Comparison of ENCODE assay signal across 8 cellular contexts in genomic region chr3:33980252-33980651, GRCh38.
DNase-seq lines count a peak whose midpoint lies in the region; ATAC-seq and TF ChIP-seq lines count a peak whose summit lies in the region.

No MANE protein-coding gene starts in this region.

- H3K4me2 ChIP-seq in DOHH2 (ENCODE audit: low read length): no peak overlapping the region
- no peak overlapping the region for H3K4me2 ChIP-seq in mesenchymal stem cell (ENCODE audit: low read length, poor library complexity, severe bottlenecking)

- WGBS in mesenchymal stem cell: 41% methylated on average over 3 of the region's 3 CpGs

- H4K91ac ChIP-seq in mesenchymal stem cell (ENCODE audit: low read length): no peak overlapping the region

- H3K36me3 ChIP-seq in DOHH2 (ENCODE audit: control insufficient read depth, low read length) (no peaks in the 10 kb centered on the region), mesenchymal stem cell (ENCODE audit: control insufficient read depth in 1 of 2, insufficient read depth in 2 of 2, low read depth in 1 of 2, low read length in 2 of 2) (no peaks in the 10 kb centered on the region)

- no peaks in the 10 kb centered on the region for H4K20me1 ChIP-seq in DOHH2 (ENCODE audit: control insufficient read depth, insufficient read depth, low read depth, low read length)

- H4K8ac ChIP-seq in mesenchymal stem cell (ENCODE audit: low read length): no peak overlapping the region

- H3K4ac ChIP-seq in mesenchymal stem cell (ENCODE audit: low read depth in 1 of 2, low read length in 2 of 2): no peak overlapping the region

- H3K4me3 ChIP-seq in DOHH2 (ENCODE audit: low read length) (no peak overlapping the region), astrocyte of the spinal cord (ENCODE audit: low read depth, low read length) (no peak overlapping the region), mesenchymal stem cell (ENCODE audit: insufficient read depth in 1 of 2, low read depth in 1 of 2, low read length in 2 of 2) (no peak overlapping the region)

- no peak overlapping the region for H2AFZ ChIP-seq in mesenchymal stem cell (ENCODE audit: low read depth, low read length)

- H3K79me2 ChIP-seq in DOHH2 (ENCODE audit: control insufficient read depth, low read length): no peaks in the 10 kb centered on the region

- H3K18ac ChIP-seq in mesenchymal stem cell (ENCODE audit: low read depth in 1 of 2, low read length in 2 of 2): no peak overlapping the region

- no peak overlapping the region for H2BK15ac ChIP-seq in mesenchymal stem cell (ENCODE audit: low read depth, poor library complexity, severe bottlenecking)

- no peak overlapping the region for H3K23ac ChIP-seq in mesenchymal stem cell (ENCODE audit: low read length in 2 of 2)

- in situ Hi-C loops in KBM-7 (cut with MboI; ENCODE audit: low pct_unique_long_range_greater_than_20kb, low sequenced_read_pairs) (no loop called here), astrocyte of the spinal cord (cut with HindIII; ENCODE audit: low sequenced_read_pairs) (no loop called here)

- no peak overlapping the region for H2BK120ac ChIP-seq in mesenchymal stem cell (ENCODE audit: low read depth, low read length)

- peak; percentile 12 for DNase-seq in KBM-7
- peak; percentile 62 for DNase-seq in astrocyte of the spinal cord (ENCODE audit: low read depth, low spot score)
- DNase-seq in mesenchymal stem cell: peak; percentile 29
- no peak for DNase-seq in GOT3 (lab: John Stamatoyannopoulos, UW)
- no peak for DNase-seq in KG1 (lab: John Stamatoyannopoulos, UW)

- H3K9me3 ChIP-seq in DOHH2 (ENCODE audit: control insufficient read depth, insufficient read depth, low read length): no peaks in the 10 kb centered on the region
- H3K9me3 ChIP-seq in mesenchymal stem cell (ENCODE audit: control insufficient read depth, low read length): no peaks in the 10 kb centered on the region

- no peaks in the 10 kb centered on the region for H3K27me3 ChIP-seq in DOHH2 (ENCODE audit: control insufficient read depth, low read length)
- H3K27me3 ChIP-seq in mesenchymal stem cell (ENCODE audit: control insufficient read depth in 1 of 2, insufficient read depth in 1 of 2, low read length in 2 of 2): no peaks in the 10 kb centered on the region

- TF ChIP-seq CTCF in DOHH2 (IDR thresholded peaks at IDR 0.05; ENCODE audit: low read depth, low read length, poor library complexity, severe bottlenecking): peak; percentile 56
- peak; percentile 62 for TF ChIP-seq CTCF in astrocyte of the spinal cord (IDR thresholded peaks at IDR 0.05; ENCODE audit: low read depth, low read length)

- no peak overlapping the region for H2BK5ac ChIP-seq in mesenchymal stem cell (ENCODE audit: low read depth, low read length, poor library complexity, severe bottlenecking)

- no peaks in the 10 kb centered on the region for H3K9me2 ChIP-seq in DOHH2 (replicated peaks; ENCODE audit: control insufficient read depth, low read length)

- H2BK12ac ChIP-seq in mesenchymal stem cell (ENCODE audit: low read length in 2 of 2): no peak overlapping the region

- ATAC-seq in GM18519 (IDR thresholded peaks at IDR 0.05; ENCODE audit: low FRiP score, unreplicated experiment): no peak
- ATAC-seq in GM21825 (IDR thresholded peaks at IDR 0.05; ENCODE audit: unreplicated experiment): no peak

- H3K4me1 ChIP-seq in DOHH2 (ENCODE audit: control insufficient read depth, low read length) (peaks cover 19% of the 10 kb centered on the region), mesenchymal stem cell (ENCODE audit: control insufficient read depth, insufficient read depth, low read depth, low read length) (peaks cover 3% of the 10 kb centered on the region)

- H3K9ac ChIP-seq in mesenchymal stem cell (ENCODE audit: low read length): no peak overlapping the region

- no peaks in the 10 kb centered on the region for H3F3A ChIP-seq in DOHH2 (ENCODE audit: control insufficient read depth, insufficient read depth)

- no peaks in the 10 kb centered on the region for H3K79me1 ChIP-seq in mesenchymal stem cell (replicated peaks; ENCODE audit: low read length, poor library complexity, severe bottlenecking)

- no peak overlapping the region for H3K27ac ChIP-seq in DOHH2 (ENCODE audit: low read depth, low read length)
- peak overlapping the region; percentile 69 for H3K27ac ChIP-seq in mesenchymal stem cell (ENCODE audit: low read length, poor library complexity, severe bottlenecking)

- no peak overlapping the region for H3K14ac ChIP-seq in mesenchymal stem cell (ENCODE audit: low read length in 2 of 2)

- no peak overlapping the region for H2AK5ac ChIP-seq in mesenchymal stem cell (ENCODE audit: low read length, severe bottlenecking)

Comparison
In these comparisons a context has a peak if more than half of its experiments do, and no peak if none do; other contexts are left out.
1. DNase-seq: peak in KBM-7 (single experiment), astrocyte of the spinal cord (single experiment) and mesenchymal stem cell (single experiment); none in GOT3 (single experiment) and KG1 (single experiment).